Comparison of ENCODE assay signal across 19 cellular contexts in the genomic region with DNA sequence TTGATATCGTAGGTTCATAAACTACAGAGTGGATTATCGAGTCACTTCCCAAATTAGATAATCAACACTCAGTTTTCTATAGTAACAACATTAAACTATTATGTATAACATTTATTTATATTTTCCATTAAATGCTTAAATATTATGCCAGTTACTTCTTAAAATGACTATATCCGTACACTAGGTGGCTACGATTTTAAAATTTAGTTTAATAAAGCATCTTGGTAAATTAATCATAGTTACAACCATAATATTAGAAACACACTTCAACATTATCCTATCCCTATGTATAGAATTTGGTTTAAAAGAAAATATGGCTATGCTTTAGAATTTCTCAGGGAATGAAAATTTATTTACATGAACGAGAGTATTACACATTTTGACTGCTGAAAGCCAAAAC.
"Had no signal": no experiment of that assay in that cellular context is flagged by ENCODE, and none has a peak within 500 bp of the region (broad histone marks: within the 10 kb centered on the region; RNA-seq: fewer than 3 reads in every experiment).

No MANE protein-coding gene starts in this region.

- H3K9me3 ChIP-seq: heart left ventricle, left lung, right atrium auricular region, tibial artery had no signal

- FAIRE-seq: frontal cortex, urothelium cell line had no signal

- H3K36me3 ChIP-seq: left lung had no signal

- H3K27ac ChIP-seq: epithelial cell of prostate, left lung, tibial artery had no signal

- H3K27me3 ChIP-seq: dorsolateral prefrontal cortex, heart left ventricle, left lung, right atrium auricular region, tibial artery had no signal

- H3K4me3 ChIP-seq: heart left ventricle, left lung, right atrium auricular region, tibial artery had no signal

- H3K4me1 ChIP-seq: left lung, tibial artery had no signal

- DNase-seq: activated CD4-positive, alpha-beta T cell treated with anti-CD3 and anti-CD28 coated beads for 1 hour; activated gamma-delta T cell; dorsolateral prefrontal cortex; heart left ventricle; left lung; mammary epithelial cell; midbrain; nephron progenitor cell; occipital lobe; stimulated activated CD4-positive, alpha-beta T cell treated with anti-CD3 and anti-CD28 coated beads, Interleukin-12 subunit alpha, Interleukin-12 subunit beta, amount 100 ng/mL, for 4 hours; stimulated activated CD4-positive, alpha-beta T cell treated with anti-CD3 and anti-CD28 coated beads, Interleukin-1b, Interleukin-23, amount 100 ng/mL, for 48 hours; stimulated activated CD8-positive, alpha-beta memory T cell treated with anti-CD3 and anti-CD28 coated beads, Interleukin-4, amount 100 ng/mL, for 48 hours; stimulated activated naive CD8-positive, alpha-beta T cell treated with anti-CD3 and anti-CD28 coated beads, Interleukin-15, Interleukin-2, amounts not matched to agents 100 U/mL and 50 U/mL, for 24 hours; substantia nigra; tibial artery had no signal

- ATAC-seq: left lung; stimulated activated naive CD8-positive, alpha-beta T cell treated with anti-CD3 and anti-CD28 coated beads, Interleukin-15, Interleukin-2, amounts not matched to agents 100 U/mL and 50 U/mL, for 24 hours had no signal
